Comparison of ENCODE assay signal across 8 cellular contexts in genomic region chr6:32796848-32797776, GRCh38. TPM values are rescaled to one million over a fixed set of nuclear protein-coding genes. Genes with fewer than 3 reads are reported as not detected.
DNase-seq lines count a peak whose midpoint lies in the region; ATAC-seq, FAIRE-seq and TF ChIP-seq lines count a peak whose summit lies in the region.

No MANE protein-coding gene starts in this region.

- peak; percentile 98 for FAIRE-seq in GM12892 (lab: Jason Lieb, UNC)

- DNase-seq in GM12892 (ENCODE audit: insufficient read length), result no peak
- peak; percentile 29 for DNase-seq in NCI-H2227 treated with DMSO at 0.1 percent for 48 hours (lab: John Stamatoyannopoulos, UW)
- peak; percentile 86 to 88 for DNase-seq in activated CD4-positive, alpha-beta T cell treated with anti-CD3 and anti-CD28 coated beads, Interleukin-2, amount 50 U/mL, for 48 hours
- peak; percentile 81 for DNase-seq in lower lobe of right lung
- DNase-seq in stimulated activated CD4-positive, alpha-beta T cell treated with anti-CD3 and anti-CD28 coated beads, TNF-alpha, amount 100 ng/mL, for 24 hours (ENCODE audit: low read depth in 3 of 3), result peak; percentile 61 to 78 (median 66)

- intact Hi-C loops in lower lobe of right lung (cut with DNase I), result no loop called here

- H3K27me3 ChIP-seq in ACC112 (ENCODE audit: insufficient read depth, low read length), result peaks cover 77% of the 10 kb centered on the region
- peaks cover 7 to 14% of the 10 kb centered on the region in 2 donors for H3K27me3 ChIP-seq in duodenal mucosa (ENCODE audit: control insufficient read depth in 1 of 2, insufficient read depth in 2 of 2, low read length in 2 of 2)
- peaks cover 6% of the 10 kb centered on the region for H3K27me3 ChIP-seq in lower lobe of right lung (ENCODE audit: low read depth)

- H3K9ac ChIP-seq in duodenal mucosa (ENCODE audit: low read depth in 1 of 2, low read length in 2 of 2), result peak overlapping the region in 1 of 2 donors; percentile 45

- H3K36me3 ChIP-seq in ACC112 (ENCODE audit: insufficient read depth, low read length) (no peaks in the 10 kb centered on the region), duodenal mucosa (ENCODE audit: control insufficient read depth in 1 of 2, insufficient read depth in 2 of 2, low read length in 2 of 2) (no peaks in the 10 kb centered on the region), lower lobe of right lung (no peaks in the 10 kb centered on the region)

- peak overlapping the region; percentile 59 for H2AFZ ChIP-seq in ACC112 (ENCODE audit: low read length, unreplicated experiment)

- peak; percentile 95 for TF ChIP-seq CTCF in lower lobe of right lung (IDR thresholded peaks at IDR 0.05)

- ATAC-seq in lower lobe of right lung (peak; percentile 82 to 88), HG02840 (IDR thresholded peaks at IDR 0.05; ENCODE audit: low FRiP score, unreplicated experiment) (no peak)

- TF ChIP-seq POLR2A in GM12892 (IDR thresholded peaks at IDR 0.05; ENCODE audit: low read depth, low read length), result no peak

- H3K9me3 ChIP-seq in duodenal mucosa (ENCODE audit: control insufficient read depth in 1 of 2, low read length in 2 of 2) (no peaks in the 10 kb centered on the region), lower lobe of right lung (no peaks in the 10 kb centered on the region)

- peak overlapping the region; percentile 63 for H3K4me3 ChIP-seq in ACC112 (ENCODE audit: low read depth, low read length)
- H3K4me3 ChIP-seq in duodenal mucosa (ENCODE audit: low read depth in 1 of 2, low read length in 2 of 2), result peak overlapping the region; percentile 45 to 53
- H3K4me3 ChIP-seq in lower lobe of right lung, result peak overlapping the region; percentile 34

- no peaks in the 10 kb centered on the region for H3K79me2 ChIP-seq in ACC112 (ENCODE audit: control insufficient read depth, insufficient read depth, low read length, unreplicated experiment)

- H3K4me1 ChIP-seq in ACC112 (ENCODE audit: control insufficient read depth, insufficient read depth, low read length, unreplicated experiment) (peaks cover 4% of the 10 kb centered on the region), duodenal mucosa (ENCODE audit: control insufficient read depth in 1 of 2, insufficient read depth in 2 of 2, low read length in 2 of 2) (peaks cover 4 to 10% of the 10 kb centered on the region in 2 donors), lower lobe of right lung (peaks cover 10% of the 10 kb centered on the region)

- H3K27ac ChIP-seq in ACC112 (ENCODE audit: low read depth, low read length) (no peak overlapping the region), duodenal mucosa (ENCODE audit: low read depth, low read length) (no peak overlapping the region), lower lobe of right lung (no peak overlapping the region)

RNA-seq across cellular contexts. Expression of gene HLA-DOB, which starts 19.7 kb away (rescaled TPM):
- 71.9 TPM for polyA plus RNA-seq in GM12892 (2012; ENCODE audit: missing spikeins)
- total RNA-seq in lower lobe of right lung, result 0.95 TPM

RNA-seq across cellular contexts. Expression of gene HLA-DQB2, which starts 33.8 kb away (rescaled TPM):
- polyA plus RNA-seq in GM12892 (2012; ENCODE audit: missing spikeins), result 0.78 TPM
- 74.8 TPM for total RNA-seq in lower lobe of right lung

RNA-seq across cellular contexts. Expression of gene TAP2, which starts 41.4 kb away (rescaled TPM):
- 45.5 TPM for polyA plus RNA-seq in GM12892 (2012; ENCODE audit: missing spikeins)
- 81.8 TPM for total RNA-seq in lower lobe of right lung

RNA-seq across cellular contexts. Expression of gene PSMB8, which starts 46.7 kb away (rescaled TPM):
- polyA plus RNA-seq in GM12892 (2012; ENCODE audit: missing spikeins), result 358 TPM
- total RNA-seq in lower lobe of right lung, result 103 TPM

RNA-seq across cellular contexts. Expression of gene HLA-DQA2, which starts 55.9 kb away (rescaled TPM):
- 0.42 TPM for polyA plus RNA-seq in GM12892 (2012; ENCODE audit: missing spikeins)
- 68.0 TPM for total RNA-seq in lower lobe of right lung
